Comparison of ENCODE assay signal across 28 cellular contexts in the genomic region with DNA sequence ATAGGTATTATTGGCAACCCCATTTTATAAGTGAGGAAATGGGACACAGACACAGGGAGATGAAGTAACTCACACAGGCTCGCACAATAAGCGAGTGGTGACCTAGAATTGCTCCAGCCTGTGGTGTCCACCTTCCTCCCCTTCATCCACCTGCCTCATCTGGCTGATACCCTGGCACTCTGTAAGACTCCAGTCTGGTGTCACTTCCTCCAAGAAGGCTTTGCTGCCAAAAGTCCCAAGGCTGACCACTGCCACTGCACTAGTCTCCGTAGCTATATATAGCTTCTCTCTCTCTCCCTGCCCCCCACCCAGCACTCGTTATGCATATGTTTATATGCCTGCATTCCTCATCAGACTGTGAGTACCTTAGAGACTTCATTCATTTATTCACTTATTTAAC.
"Had no signal": no experiment of that assay in that cellular context is flagged by ENCODE, and none has a peak within 500 bp of the region (broad histone marks: within the 10 kb centered on the region; RNA-seq: fewer than 3 reads in every experiment).

No MANE protein-coding gene starts in this region.

- ATAC-seq: activated CD8-positive, alpha-beta memory T cell treated with anti-CD3 and anti-CD28 coated beads, Interleukin-2, amount 10 ng/mL, durations not matched to agents 7 days and 5 days; activated CD8-positive, alpha-beta T cell treated with anti-CD3 and anti-CD28 coated beads, Interleukin-2, amount 10 ng/mL, durations not matched to agents 7 days and 5 days; body of pancreas; effector memory CD8-positive, alpha-beta T cell; left colon; naive thymus-derived CD8-positive, alpha-beta T cell; right cardiac atrium had no signal

- H3K27me3 ChIP-seq: adrenal gland, body of pancreas, tibial nerve had no signal

- DNase-seq: activated B cell treated with CpG ODN at 0.5 μM for 24 hours; activated CD4-positive, alpha-beta T cell treated with anti-CD3 and anti-CD28 coated beads, Interleukin-2, amount 50 U/mL, for 1 hour; activated CD8-positive, alpha-beta memory T cell treated with anti-CD3 and anti-CD28 coated beads, Interleukin-2, amount 10 ng/mL, durations not matched to agents 7 days and 5 days; activated CD8-positive, alpha-beta T cell treated with anti-CD3 and anti-CD28 coated beads, Interleukin-2, amount 10 ng/mL, durations not matched to agents 7 days and 5 days; activated naive CD4-positive, alpha-beta T cell treated with anti-CD3 and anti-CD28 coated beads for 36 hours; activated naive CD8-positive, alpha-beta T cell treated with anti-CD3 and anti-CD28 coated beads for 36 hours; activated T-cell treated with anti-CD3 and anti-CD28 coated beads, Interleukin-2, amount 50 U/mL, for 48 hours; body of pancreas; cerebellar nuclear complex; cortex of kidney; effector memory CD8-positive, alpha-beta T cell; hippocampal formation; left colon; mammary epithelial cell; naive thymus-derived CD8-positive, alpha-beta T cell; nucleus accumbens; stimulated activated CD4-positive, alpha-beta T cell treated with anti-CD3 and anti-CD28 coated beads, Interleukin-2, amount 100 ng/mL, for 48 hours; stimulated activated naive CD4-positive, alpha-beta T cell treated with Interleukin-2 at 50 U/mL for 16 hours; T-helper 2 cell had no signal

- FAIRE-seq: endothelial cell of umbilical vein, keratinocyte had no signal

- H3K27me3 Mint-ChIP-seq: activated B cell treated with CpG ODN at 0.5 μM for 24 hours; activated CD8-positive, alpha-beta memory T cell treated with anti-CD3 and anti-CD28 coated beads, Interleukin-2, amount 10 ng/mL, durations not matched to agents 7 days and 5 days; activated naive CD8-positive, alpha-beta T cell treated with anti-CD3 and anti-CD28 coated beads for 36 hours; effector memory CD8-positive, alpha-beta T cell; naive thymus-derived CD8-positive, alpha-beta T cell had no signal

- H3K27ac ChIP-seq: body of pancreas, cardiac muscle cell, parathyroid adenoma had no signal

- H3K4me3 ChIP-seq: adrenal gland, body of pancreas, cardiac muscle cell, tibial nerve had no signal

- H3K4me3 Mint-ChIP-seq: activated B cell treated with CpG ODN at 0.5 μM for 24 hours; activated CD8-positive, alpha-beta memory T cell treated with anti-CD3 and anti-CD28 coated beads, Interleukin-2, amount 10 ng/mL, durations not matched to agents 7 days and 5 days; activated CD8-positive, alpha-beta T cell treated with anti-CD3 and anti-CD28 coated beads, Interleukin-2, amount 10 ng/mL, durations not matched to agents 7 days and 5 days; activated naive CD4-positive, alpha-beta T cell treated with anti-CD3 and anti-CD28 coated beads for 36 hours; activated naive CD8-positive, alpha-beta T cell treated with anti-CD3 and anti-CD28 coated beads for 36 hours; effector memory CD8-positive, alpha-beta T cell; mesothelial cell of epicardium; naive thymus-derived CD8-positive, alpha-beta T cell; neural crest cell had no signal

- H2AFZ ChIP-seq: parathyroid adenoma had no signal

- H3K9ac ChIP-seq: parathyroid adenoma had no signal

- H3K9me3 ChIP-seq: adrenal gland, body of pancreas, tibial nerve had no signal

- H3K4me1 Mint-ChIP-seq: activated B cell treated with CpG ODN at 0.5 μM for 24 hours; activated CD8-positive, alpha-beta memory T cell treated with anti-CD3 and anti-CD28 coated beads, Interleukin-2, amount 10 ng/mL, durations not matched to agents 7 days and 5 days; activated naive CD8-positive, alpha-beta T cell treated with anti-CD3 and anti-CD28 coated beads for 36 hours had no signal

- H3K27ac Mint-ChIP-seq: activated B cell treated with CpG ODN at 0.5 μM for 24 hours; activated CD8-positive, alpha-beta memory T cell treated with anti-CD3 and anti-CD28 coated beads, Interleukin-2, amount 10 ng/mL, durations not matched to agents 7 days and 5 days; activated CD8-positive, alpha-beta T cell treated with anti-CD3 and anti-CD28 coated beads, Interleukin-2, amount 10 ng/mL, durations not matched to agents 7 days and 5 days; activated naive CD4-positive, alpha-beta T cell treated with anti-CD3 and anti-CD28 coated beads for 36 hours; activated naive CD8-positive, alpha-beta T cell treated with anti-CD3 and anti-CD28 coated beads for 36 hours; mesothelial cell of epicardium; naive thymus-derived CD8-positive, alpha-beta T cell had no signal

- H3K9me3 Mint-ChIP-seq: activated B cell treated with CpG ODN at 0.5 μM for 24 hours; activated naive CD4-positive, alpha-beta T cell treated with anti-CD3 and anti-CD28 coated beads for 36 hours; activated naive CD8-positive, alpha-beta T cell treated with anti-CD3 and anti-CD28 coated beads for 36 hours; effector memory CD8-positive, alpha-beta T cell; mesothelial cell of epicardium; naive thymus-derived CD8-positive, alpha-beta T cell; neural crest cell had no signal

- H3K36me3 ChIP-seq: cardiac muscle cell had no signal
